ENCODE assay signal across 25 cellular contexts in the genomic region with DNA sequence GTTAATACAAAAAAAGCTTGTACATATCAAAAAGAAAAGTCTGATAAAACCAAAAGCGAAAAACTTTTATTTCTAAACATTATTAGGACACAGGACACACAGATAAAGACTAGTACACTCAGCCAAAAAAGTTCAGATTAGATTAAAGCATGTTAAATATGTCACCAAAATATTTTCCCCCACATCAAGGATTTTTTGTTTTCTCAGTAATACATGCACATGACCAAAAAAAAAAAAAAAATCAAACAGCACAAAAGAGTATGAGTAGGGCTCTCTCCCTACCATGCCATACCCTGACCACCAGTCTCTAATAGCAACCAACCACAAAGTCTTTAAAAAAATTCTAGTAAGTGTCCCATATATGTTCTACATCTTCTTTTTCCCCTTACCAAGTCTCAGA.
DNase-seq lines count a peak whose midpoint lies in the region; ATAC-seq, FAIRE-seq and TF ChIP-seq lines count a peak whose summit lies in the region.
"Had no signal": no experiment of that assay in that cellular context is flagged by ENCODE, and none has a peak within 500 bp of the region (broad histone marks: within the 10 kb centered on the region; RNA-seq: fewer than 3 reads in every experiment).

No MANE protein-coding gene starts in this region.

- H4K20me1 ChIP-seq in endothelial cell of umbilical vein (replicated peaks; ENCODE audit: control insufficient read depth, extremely low read depth, insufficient read depth, low read length): no peaks in the 10 kb centered on the region

- CTCF ChIA-PET in endothelial cell of umbilical vein (lab: Charles Lee): interaction anchor here (0.6 to 1.0 kb wide), 4 partner anchors 18 to 77 kb away, joined by 3 to 5 read pairs (median 4); a partner anchor contains a TSS

- intact Hi-C loops in endothelial cell of umbilical vein (cut with micrococcal nuclease) (loop anchor here (1.0 to 5.0 kb wide), 2 partner anchors 18 to 35 kb away; no protein-coding TSS in a partner anchor), thyroid gland (cut with DNase I) (no loop called here)

- no peaks in the 10 kb centered on the region for H3K9me1 ChIP-seq in endothelial cell of umbilical vein (replicated peaks; ENCODE audit: control insufficient read depth, extremely low read depth, insufficient read depth, low read length)

- H3K27me3 ChIP-seq in RWPE2 (ENCODE audit: insufficient read depth, poor library complexity, severe bottlenecking): no peaks in the 10 kb centered on the region
- no peaks in the 10 kb centered on the region for H3K27me3 ChIP-seq in endothelial cell of umbilical vein (ENCODE audit: control insufficient read depth in 2 of 2, insufficient read depth in 2 of 2, low read length in 2 of 2)
- no peaks in the 10 kb centered on the region for H3K27me3 ChIP-seq in thyroid gland
- H3K27me3 ChIP-seq: suprapubic skin had no signal

- dilution Hi-C loops in endothelial cell of umbilical vein (cut with MboI; ENCODE audit: extremely low pct_ligation_motif_present, low sequenced_read_pairs): no loop called here

- H3K36me3 ChIP-seq in RWPE2 (ENCODE audit: low read depth) (peaks cover 30% of the 10 kb centered on the region), endothelial cell of umbilical vein (ENCODE audit: control insufficient read depth in 2 of 2, extremely low read depth in 1 of 2, insufficient read depth in 2 of 2, low read length in 2 of 2) (peaks cover 0 to 2% of the 10 kb centered on the region in 2 experiments), thyroid gland (no peaks in the 10 kb centered on the region)

- TF ChIP-seq CTCF in RWPE2 (IDR thresholded peaks at IDR 0.05; ENCODE audit: poor library complexity, severe bottlenecking) (no peak), endothelial cell of umbilical vein (IDR thresholded peaks at IDR 0.05; ENCODE audit: extremely low read depth in 1 of 2, insufficient read depth in 1 of 2, low read depth in 1 of 2, low read length in 2 of 2) (no peak), nephron progenitor cell (IDR thresholded peaks at IDR 0.05) (no peak), GM13977 (IDR thresholded peaks at IDR 0.05; ENCODE audit: extremely low read depth, insufficient read depth, missing control alignments) (no peak), thyroid gland (IDR thresholded peaks at IDR 0.05) (no peak)

- peak; percentile 38 for FAIRE-seq in endothelial cell of umbilical vein (lab: Jason Lieb, UNC)
- FAIRE-seq: GM12892, TTC549 had no signal

- no peak overlapping the region for H2AFZ ChIP-seq in endothelial cell of umbilical vein (ENCODE audit: low read depth, low read length)

- no peak overlapping the region for H3K4me3 ChIP-seq in RWPE2 (ENCODE audit: severe bottlenecking)
- no peak overlapping the region for H3K4me3 ChIP-seq in endothelial cell of umbilical vein (replicated peaks in 1 of 3; ENCODE audit: insufficient read depth in 1 of 3, low read depth in 1 of 3, low read length in 3 of 3)
- H3K4me3 ChIP-seq in thyroid gland (replicated peaks in 1 of 3): no peak overlapping the region
- H3K4me3 ChIP-seq: lung, suprapubic skin had no signal

- no peaks in the 10 kb centered on the region for H3K9me3 ChIP-seq in RWPE2 (ENCODE audit: severe bottlenecking)
- H3K9me3 ChIP-seq in endothelial cell of umbilical vein (replicated peaks; ENCODE audit: control insufficient read depth, insufficient read depth, low read length): no peaks in the 10 kb centered on the region
- H3K9me3 ChIP-seq in thyroid gland: no peaks in the 10 kb centered on the region
- H3K9me3 ChIP-seq: Caco-2, suprapubic skin had no signal

- no peaks in the 10 kb centered on the region for H3K27me3 Mint-ChIP-seq in nephron progenitor cell (ENCODE audit: low read depth, poor library complexity)
- H3K27me3 Mint-ChIP-seq: activated naive CD8-positive, alpha-beta T cell treated with anti-CD3 and anti-CD28 coated beads for 36 hours; IgD-negative memory B cell had no signal

- peaks cover 14% of the 10 kb centered on the region for H3K4me1 ChIP-seq in RWPE2 (ENCODE audit: insufficient read depth, poor library complexity, severe bottlenecking)
- H3K4me1 ChIP-seq in endothelial cell of umbilical vein (ENCODE audit: control insufficient read depth, extremely low read depth, insufficient read depth, low read length): peaks cover 37% of the 10 kb centered on the region
- peaks cover 3 to 7% of the 10 kb centered on the region in 2 donors for H3K4me1 ChIP-seq in thyroid gland
- H3K4me1 ChIP-seq: Caco-2, suprapubic skin had no signal

- ATAC-seq in GM18909 (IDR thresholded peaks at IDR 0.05; ENCODE audit: poor library complexity, unreplicated experiment): peak; percentile 31
- no peak for ATAC-seq in RWPE2 (ENCODE audit: low read depth)
- ATAC-seq: sciatic nerve had no signal

- in situ Hi-C loops in GM13977 (cut with MboI; ENCODE audit: low pct_unique_long_range_greater_than_20kb, low sequenced_read_pairs, unreplicated experiment): no loop called here

- H3K36me3 Mint-ChIP-seq in nephron progenitor cell (ENCODE audit: low read depth): peaks cover 18% of the 10 kb centered on the region

- H3K4me3 Mint-ChIP-seq in nephron progenitor cell: no peak overlapping the region
- H3K4me3 Mint-ChIP-seq: activated naive CD8-positive, alpha-beta T cell treated with anti-CD3 and anti-CD28 coated beads for 36 hours; IgD-negative memory B cell; neural crest cell had no signal

- H3K27ac ChIP-seq in RWPE2 (ENCODE audit: poor library complexity, severe bottlenecking) (peak overlapping the region; percentile 26), endothelial cell of umbilical vein (ENCODE audit: insufficient read depth, low read depth, low read length) (peak overlapping the region; percentile 55), thyroid gland (no peak overlapping the region)
- H3K27ac ChIP-seq: suprapubic skin had no signal

- POLR2A ChIA-PET in endothelial cell of umbilical vein (lab: Charles Lee): no interaction called here

- BruUV-seq in endothelial cell of umbilical vein (replicated peaks; lab: Mats Ljungman, UMichigan): no TSS peak

- DNase-seq in RWPE2 (ENCODE audit: low spot score) (no peak), endothelial cell of umbilical vein (ENCODE audit: low read depth, low spot score) (peak; percentile 30), nephron progenitor cell (no peak), GM13977 (ENCODE audit: low spot score) (no peak), thyroid gland (no peak), SHP77 (lab: John Stamatoyannopoulos, UW) (no peak)
- no peak for DNase-seq in effector CD4-positive, alpha-beta T cell
- DNase-seq: activated CD4-positive, alpha-beta T cell treated with anti-CD3 and anti-CD28 coated beads, Interleukin-2, amount 50 U/mL, for 1 hour; activated naive CD8-positive, alpha-beta T cell treated with anti-CD3 and anti-CD28 coated beads for 36 hours; activated T-cell treated with anti-CD3 and anti-CD28 coated beads for 4 hours; Caco-2; central memory CD4-positive, alpha-beta T cell; H7; MV-4-11; NCI-H2081; NCI-H524; stimulated activated CD4-positive, alpha-beta T cell treated with anti-CD3 and anti-CD28 coated beads, Interleukin-2, amount 100 ng/mL, for 48 hours had no signal

- peaks cover 5% of the 10 kb centered on the region for H3K79me2 ChIP-seq in endothelial cell of umbilical vein (ENCODE audit: control insufficient read depth, insufficient read depth, low read length)

- no peaks in the 10 kb centered on the region for H3K9me3 Mint-ChIP-seq in nephron progenitor cell
- H3K9me3 Mint-ChIP-seq: activated naive CD8-positive, alpha-beta T cell treated with anti-CD3 and anti-CD28 coated beads for 36 hours; IgD-negative memory B cell; neural crest cell had no signal

- H3K27ac Mint-ChIP-seq in nephron progenitor cell: peak overlapping the region; percentile 84
- H3K27ac Mint-ChIP-seq: activated naive CD8-positive, alpha-beta T cell treated with anti-CD3 and anti-CD28 coated beads for 36 hours had no signal

- peak overlapping the region; percentile 54 for H3K4me2 ChIP-seq in endothelial cell of umbilical vein (ENCODE audit: insufficient read depth, low read length)

- H3K4me1 Mint-ChIP-seq in nephron progenitor cell: peaks cover 23% of the 10 kb centered on the region
- H3K4me1 Mint-ChIP-seq: activated naive CD8-positive, alpha-beta T cell treated with anti-CD3 and anti-CD28 coated beads for 36 hours had no signal

- no peak for TF ChIP-seq POLR2A in endothelial cell of umbilical vein (IDR thresholded peaks at IDR 0.05; ENCODE audit: low read depth, low read length)
- no peak for TF ChIP-seq POLR2A in thyroid gland (IDR thresholded peaks at IDR 0.05)

- peak overlapping the region; percentile 48 for H3K9ac ChIP-seq in endothelial cell of umbilical vein (replicated peaks; ENCODE audit: extremely low read depth, insufficient read depth, low read length)

- 74 to 79% methylated on average over 1 of the region's 1 CpG for WGBS in thyroid gland, 2 donors

TF ChIP-seq in endothelial cell of umbilical vein, 7 proteins besides CTCF, POLR2A, EP300 and RAD21:
- TF ChIP-seq EZH2 (IDR thresholded peaks at IDR 0.05; ENCODE audit: borderline replicate concordance, low read depth, low read length, severe bottlenecking) (no peak), MYC (IDR thresholded peaks at IDR 0.05; ENCODE audit: low read depth, low read length) (no peak), JUN (IDR thresholded peaks at IDR 0.05; ENCODE audit: borderline replicate concordance, insufficient read depth, insufficient read length, low read depth) (no peak), FOS (IDR thresholded peaks at IDR 0.05; ENCODE audit: borderline replicate concordance, insufficient read depth, low read length) (no peak)

Comparison
In these comparisons a context has a peak if more than half of its experiments do, and no peak if none do; other contexts are left out.
1. H3K27ac ChIP-seq: peak in RWPE2 (single experiment) and endothelial cell of umbilical vein (single experiment); none in thyroid gland (0 of 3).